Comparison of ENCODE assay signal across 24 cellular contexts in the genomic region with DNA sequence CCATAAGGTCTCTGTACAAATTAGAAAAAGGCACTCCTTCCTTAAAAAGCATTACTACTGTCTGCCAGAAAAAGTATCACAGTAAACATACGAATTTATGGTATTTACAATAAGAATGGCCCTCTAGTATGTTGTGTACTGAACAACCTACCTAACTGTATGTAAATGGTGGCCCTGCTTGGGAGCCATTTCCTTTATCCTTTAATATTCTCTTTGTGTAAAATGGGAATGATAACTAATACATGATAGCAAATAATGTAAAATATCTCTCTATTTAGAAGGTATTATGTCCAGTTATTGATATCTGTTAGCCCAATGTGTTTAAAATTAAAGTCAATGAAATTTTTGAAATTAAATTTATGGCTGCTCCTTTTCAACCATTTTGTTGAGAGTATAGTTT. TPM values are rescaled to one million over a fixed set of nuclear protein-coding genes. Genes with fewer than 3 reads are reported as not detected.
DNase-seq lines count a peak whose midpoint lies in the region; ATAC-seq, FAIRE-seq and TF ChIP-seq lines count a peak whose summit lies in the region.
"Had no signal": no experiment of that assay in that cellular context is flagged by ENCODE, and none has a peak within 500 bp of the region (broad histone marks: within the 10 kb centered on the region; RNA-seq: fewer than 3 reads in every experiment).

No MANE protein-coding gene starts in this region.

- no peaks in the 10 kb centered on the region for H3K9me3 Mint-ChIP-seq in CD4-positive, alpha-beta T cell
- H3K9me3 Mint-ChIP-seq in T-cell, result no peaks in the 10 kb centered on the region
- H3K9me3 Mint-ChIP-seq: activated CD8-positive, alpha-beta T cell treated with anti-CD3 and anti-CD28 coated beads for 36 hours; natural killer cell had no signal

- dilution Hi-C loops in keratinocyte (cut with MboI; ENCODE audit: extremely low pct_ligation_motif_present, low sequenced_read_pairs), result no loop called here

- no peak for DNase-seq in CD4-positive, alpha-beta T cell
- no peak for DNase-seq in GM23248
- DNase-seq in T-cell, result no peak
- no peak for DNase-seq in keratinocyte (ENCODE audit: low read depth, low spot score)
- no peak for DNase-seq in superior temporal gyrus (ENCODE audit: extremely low spot score)
- no peak for DNase-seq in stimulated activated CD4-positive, alpha-beta T cell treated with anti-CD3 and anti-CD28 coated beads, Interleukin-4, amount 100 ng/mL, for 24 hours
- no peak for DNase-seq in left lobe of liver (ENCODE audit: low spot score)
- DNase-seq: activated CD8-positive, alpha-beta T cell treated with anti-CD3 and anti-CD28 coated beads for 36 hours; amniotic stem cell; central memory CD4-positive, alpha-beta T cell; effector CD8-positive, alpha-beta T cell; heart right ventricle; MG63; natural killer cell; NCI-H1694; NCI-H345; spleen had no signal

- no peak for ATAC-seq in CD4-positive, alpha-beta T cell (ENCODE audit: poor library complexity)
- no peak for ATAC-seq in T-cell (replicated peaks in 1 of 4)
- ATAC-seq in HG03025 (IDR thresholded peaks at IDR 0.05; ENCODE audit: low FRiP score, unreplicated experiment), result no peak
- ATAC-seq in left lobe of liver, result no peak
- ATAC-seq: activated CD8-positive, alpha-beta T cell treated with anti-CD3 and anti-CD28 coated beads for 36 hours; natural killer cell had no signal

- no peaks in the 10 kb centered on the region for H3K27me3 Mint-ChIP-seq in CD4-positive, alpha-beta T cell
- H3K27me3 Mint-ChIP-seq in T-cell, result no peaks in the 10 kb centered on the region
- H3K27me3 Mint-ChIP-seq: activated CD8-positive, alpha-beta T cell treated with anti-CD3 and anti-CD28 coated beads for 36 hours; B cell; progenitor cell of endocrine pancreas had no signal

- H3K27ac Mint-ChIP-seq in CD4-positive, alpha-beta T cell, result no peak overlapping the region
- H3K27ac Mint-ChIP-seq in T-cell, result no peak overlapping the region
- H3K27ac Mint-ChIP-seq: activated CD8-positive, alpha-beta T cell treated with anti-CD3 and anti-CD28 coated beads for 36 hours; B cell; progenitor cell of endocrine pancreas had no signal

- no peak overlapping the region for H3K9ac ChIP-seq in GM23248
- H3K9ac ChIP-seq in keratinocyte (ENCODE audit: control insufficient read depth, extremely low read depth, insufficient read depth, low read length), result peak overlapping the region; percentile 3

- POLR2A ChIA-PET in CD4-positive, alpha-beta T cell (lab: Charles Lee), result no interaction called here
- POLR2A ChIA-PET in T-cell (lab: Charles Lee), result interaction anchor here (0.6 kb wide), 3 partner anchors 8 to 487 kb away, joined by 3 to 8 read pairs (median 3); no protein-coding TSS in a partner anchor

- H4K20me1 ChIP-seq in GM23248 (ENCODE audit: insufficient read depth), result no peaks in the 10 kb centered on the region
- peaks cover 4% of the 10 kb centered on the region for H4K20me1 ChIP-seq in keratinocyte (ENCODE audit: control insufficient read depth, extremely low read depth, insufficient read depth, low read length)

- no peaks in the 10 kb centered on the region for H3K9me3 ChIP-seq in CD4-positive, alpha-beta T cell (ENCODE audit: control insufficient read depth, low read length)
- H3K9me3 ChIP-seq in GM23248 (ENCODE audit: low read depth), result no peaks in the 10 kb centered on the region
- H3K9me3 ChIP-seq in keratinocyte (ENCODE audit: control insufficient read depth, low read depth, low read length), result no peaks in the 10 kb centered on the region
- H3K9me3 ChIP-seq: heart right ventricle, MG63, spleen had no signal

- CTCF ChIA-PET in CD4-positive, alpha-beta T cell (lab: Charles Lee), result interaction anchor here (1.2 kb wide), 1 partner anchor 46 kb away, joined by 4 read pairs; no protein-coding TSS in a partner anchor
- CTCF ChIA-PET in T-cell (lab: Charles Lee), result interaction anchor here in 1 of 2 donors (0.6 to 0.7 kb wide), 2 partner anchors 26 to 46 kb away, joined by 3 to 5 read pairs; no protein-coding TSS in a partner anchor

- H3K4me2 ChIP-seq in GM23248 (ENCODE audit: unreplicated experiment) (peak overlapping the region; percentile 99), keratinocyte (ENCODE audit: control insufficient read depth, extremely low read depth, insufficient read depth, low read depth, low read length) (peak overlapping the region; percentile 90)

- H3K27me3 ChIP-seq in CD4-positive, alpha-beta T cell (ENCODE audit: control insufficient read depth, insufficient read depth, low read length), result no peaks in the 10 kb centered on the region
- no peaks in the 10 kb centered on the region for H3K27me3 ChIP-seq in GM23248 (replicated peaks; ENCODE audit: insufficient read depth)
- H3K27me3 ChIP-seq in keratinocyte (ENCODE audit: control insufficient read depth, extremely low read depth, insufficient read depth, low read length), result no peaks in the 10 kb centered on the region
- H3K27me3 ChIP-seq: heart right ventricle, MG63, spleen had no signal

- WGBS in GM23248 (ENCODE audit: low coverage in 1 of 2, low lambda C conversion rate in 2 of 2, missing lambda C conversion rate in 2 of 2), 2 experiments, result 90 to 96% methylated on average over 1 of the region's 1 CpG

- H3K27ac ChIP-seq in CD4-positive, alpha-beta T cell (ENCODE audit: low read depth, low read length), result no peak overlapping the region
- H3K27ac ChIP-seq in GM23248 (no peak overlapping the region), keratinocyte (ENCODE audit: control insufficient read depth, insufficient read depth, low read length) (peak overlapping the region; percentile 99)
- H3K27ac ChIP-seq: heart right ventricle, spleen had no signal

- H3K4me1 Mint-ChIP-seq in CD4-positive, alpha-beta T cell (ENCODE audit: low read depth), result peaks cover 78% of the 10 kb centered on the region
- peaks cover 61 to 72% (median 69%) of the 10 kb centered on the region in 3 donors for H3K4me1 Mint-ChIP-seq in T-cell

- H3K36me3 Mint-ChIP-seq in CD4-positive, alpha-beta T cell (ENCODE audit: low read depth), result peaks cover 71% of the 10 kb centered on the region
- H3K36me3 Mint-ChIP-seq in T-cell, result peaks cover 25% of the 10 kb centered on the region
- H3K36me3 Mint-ChIP-seq: natural killer cell had no signal

- peaks cover 16% of the 10 kb centered on the region; the same call in 1 of the 2 replicates for H3F3A ChIP-seq in GM23248 (ENCODE audit: insufficient read depth)

- H3K4me3 ChIP-seq in GM23248 (peak overlapping the region; percentile 99; the same call in 1 of the 2 replicates), keratinocyte (ENCODE audit: control insufficient read depth in 2 of 3, extremely low read depth in 1 of 3, insufficient read depth in 2 of 3, low read depth in 1 of 3, low read length in 3 of 3) (peak overlapping the region in 2 of 3 experiments; percentile 85 to 99)

- in situ Hi-C loops in GM23248 (cut with MboI), result no loop called here

- H2AFZ ChIP-seq in GM23248, result no peak overlapping the region
- H2AFZ ChIP-seq in keratinocyte (ENCODE audit: control insufficient read depth, low read length), result no peak overlapping the region

- H3K4me1 ChIP-seq in GM23248 (ENCODE audit: insufficient read depth) (peaks cover 62% of the 10 kb centered on the region), keratinocyte (ENCODE audit: control insufficient read depth, extremely low read depth, insufficient read depth, low read length) (peaks cover 29% of the 10 kb centered on the region)

- TF ChIP-seq CTCF in CD4-positive, alpha-beta T cell (IDR thresholded peaks at IDR 0.05), result no peak
- no peak for TF ChIP-seq CTCF in keratinocyte (optimal IDR thresholded peaks at IDR 0.05 in 1 of 3, IDR thresholded peaks at IDR 0.05 in 1 of 3, conservative IDR thresholded peaks at IDR 0.05 in 1 of 3; ENCODE audit: extremely low read depth in 1 of 3, insufficient read depth in 2 of 3, low read length in 3 of 3)

- intact Hi-C loops in CD4-positive, alpha-beta T cell (cut with DNase I, micrococcal nuclease), result no loop called here

- no peaks in the 10 kb centered on the region for H3K9me2 ChIP-seq in GM23248 (ENCODE audit: insufficient read depth)

- H3K4me3 Mint-ChIP-seq in CD4-positive, alpha-beta T cell, result peak overlapping the region; percentile 77
- H3K4me3 Mint-ChIP-seq in T-cell, result peak overlapping the region in 2 of 3 donors; percentile 94 to 97

- no peak for FAIRE-seq in keratinocyte (lab: Jason Lieb, UNC)
- FAIRE-seq: D721Med, GM12892, HTR-8/SVneo, islet of Langerhans had no signal

- H3K36me3 ChIP-seq in GM23248 (ENCODE audit: low read depth), result peaks cover 22% of the 10 kb centered on the region
- H3K36me3 ChIP-seq in keratinocyte (ENCODE audit: control insufficient read depth in 2 of 2, extremely low read depth in 1 of 2, insufficient read depth in 2 of 2, low read length in 2 of 2), result peaks cover 5 to 9% of the 10 kb centered on the region in 2 experiments

- H3K9me1 ChIP-seq in keratinocyte (ENCODE audit: control insufficient read depth, extremely low read depth, insufficient read depth, low read length), result no peaks in the 10 kb centered on the region

- peaks cover 100% of the 10 kb centered on the region for H3K79me2 ChIP-seq in GM23248 (ENCODE audit: insufficient read depth)
- H3K79me2 ChIP-seq in keratinocyte (ENCODE audit: control insufficient read depth, insufficient read depth, low read length), result peaks cover 97% of the 10 kb centered on the region

RNA-seq across cellular contexts. Expression of gene DR1, which starts 5.2 kb away (rescaled TPM):
- 10 to 100 TPM; 51.4 to 54.4 TPM for total RNA-seq in CD4-positive, alpha-beta T cell
- total RNA-seq in GM23248 (2014; rRNA removed; shearing (Covaris generic)), result 49.2 and 68.8 TPM in 2 replicates
- polyA plus RNA-seq in GM23248 (2016; fragmentation: Nextera tagmentation; extraction: Ambion mirVana), result 51.0 and 54.5 TPM in 2 replicates
- total RNA-seq in T-cell, result 10 to 100 TPM; 58.8 to 72.3 (median 65.1) TPM
- polyA plus RNA-seq in keratinocyte, result 29.2 to 47.9 TPM (median 34.4 TPM) in 3 replicates
- polyA plus RNA-seq in keratinocyte (2011; ENCODE audit: low read depth), result 20.5 TPM
- 30.1 and 47.3 TPM in 2 replicates for polyA plus RNA-seq in keratinocyte (2011; cell fraction: cytosol; rRNA removed)
- 17.5 and 19.8 TPM in 2 replicates for polyA plus RNA-seq in keratinocyte (2011; cell fraction: nucleus; rRNA removed)
- polyA plus RNA-seq in keratinocyte (2012; ENCODE audit: low replicate concordance), result 36.8 and 43.7 TPM in 2 replicates
- 14.2 to 33.2 TPM (median 22.1 TPM) in 3 replicates for polyA minus RNA-seq in keratinocyte
- 36.6 TPM for polyA minus RNA-seq in keratinocyte (2011; cell fraction: cytosol; rRNA and poly(A)+ RNA removed)
- 7.3 and 19.1 TPM in 2 replicates for polyA minus RNA-seq in keratinocyte (2011; cell fraction: nucleus; rRNA and poly(A)+ RNA removed)
- 16.2 TPM for total RNA-seq in left lobe of liver
